ENCODE assay signal across 8 cellular contexts in genomic region chr2:196239622-196240587, GRCh38.
DNase-seq lines count a peak whose midpoint lies in the region; ATAC-seq lines count a peak whose summit lies in the region.

No MANE protein-coding gene starts in this region.

- in situ Hi-C loops in SK-MEL-5 (cut with HindIII; ENCODE audit: low pct_unique_long_range_greater_than_20kb, low sequenced_read_pairs), result no loop called here

- DNase-seq in SK-MEL-5 (ENCODE audit: low read depth, low spot score) (peak; percentile 50), iPS-NIHi7 (ENCODE audit: extremely low spot score) (peak; percentile 18), NCI-H128 (lab: John Stamatoyannopoulos, UW; ENCODE audit: unreplicated experiment) (no peak), NCI-H1436 (lab: John Stamatoyannopoulos, UW) (no peak)
- peak; percentile 57 for DNase-seq in activated naive CD4-positive, alpha-beta T cell treated with anti-CD3 and anti-CD28 coated beads, Interleukin-2, amount 50 U/mL, for 16 hours
- peak in 2 of 3 donors; percentile 55 to 62 for DNase-seq in stimulated activated CD4-positive, alpha-beta T cell treated with anti-CD3 and anti-CD28 coated beads, TNF-alpha, amount 100 ng/mL, for 1 hour (ENCODE audit: low read depth in 3 of 3, low spot score in 1 of 3)

- ATAC-seq in GM19328 (IDR thresholded peaks at IDR 0.05; ENCODE audit: unreplicated experiment) (peak; percentile 68), HG03159 (IDR thresholded peaks at IDR 0.05; ENCODE audit: unreplicated experiment) (peak; percentile 76)

Comparison
In these comparisons a context has a peak if more than half of its experiments do, and no peak if none do; other contexts are left out.
1. DNase-seq: peak in SK-MEL-5 (single experiment), activated naive CD4-positive, alpha-beta T cell treated with anti-CD3 and anti-CD28 coated beads, Interleukin-2, amount 50 U/mL, for 16 hours (single experiment), iPS-NIHi7 (single experiment) and stimulated activated CD4-positive, alpha-beta T cell treated with anti-CD3 and anti-CD28 coated beads, TNF-alpha, amount 100 ng/mL, for 1 hour (2 of 3); none in NCI-H128 (single experiment) and NCI-H1436 (single experiment).